ENCODE assay signal across 19 cellular contexts in the genomic region with DNA sequence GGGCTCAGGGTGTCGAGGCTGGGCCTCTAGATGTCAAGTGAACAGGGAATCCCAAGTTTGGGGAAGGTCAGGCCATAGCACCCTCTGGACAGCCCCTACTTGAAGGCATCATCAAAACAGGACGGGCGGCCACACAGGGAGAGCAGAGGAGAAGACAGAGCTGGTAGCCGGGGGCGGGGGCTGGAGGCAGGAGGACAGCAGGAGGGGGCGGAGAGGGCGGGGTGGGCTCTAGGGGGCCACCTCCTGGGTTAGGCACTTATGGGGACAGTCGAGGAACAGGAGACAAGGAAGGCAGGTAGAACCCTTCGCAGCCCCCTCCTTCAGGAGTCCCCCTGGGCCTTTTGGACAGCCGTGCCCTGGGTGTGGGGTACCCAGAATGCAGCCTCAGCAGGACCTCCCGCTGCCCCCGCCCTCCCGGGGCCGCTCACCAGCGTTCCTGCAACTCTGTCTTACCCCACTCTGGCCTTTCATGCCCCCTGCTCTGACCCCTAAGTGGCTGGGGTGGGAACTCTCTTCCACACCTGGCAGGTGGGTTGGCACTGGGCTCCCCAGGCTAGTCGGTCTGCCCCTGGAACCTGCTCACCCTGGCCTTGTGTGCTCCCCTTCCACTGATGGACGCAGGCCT. TPM values are rescaled to one million over a fixed set of nuclear protein-coding genes. Genes with fewer than 3 reads are reported as not detected.
DNase-seq lines count a peak whose midpoint lies in the region; ATAC-seq and TF ChIP-seq lines count a peak whose summit lies in the region.
"Had no signal": no experiment of that assay in that cellular context is flagged by ENCODE, and none has a peak within 500 bp of the region (broad histone marks: within the 10 kb centered on the region; RNA-seq: fewer than 3 reads in every experiment).

No MANE protein-coding gene starts in this region.

- no peak overlapping the region for H3K27ac ChIP-seq in right cardiac atrium (ENCODE audit: low read length)
- H3K27ac ChIP-seq in coronary artery = peak overlapping the region; percentile 63 to 91
- H3K27ac ChIP-seq in sigmoid colon = peak overlapping the region; percentile 65 to 82 (median 72)
- H3K27ac ChIP-seq: cardiac muscle cell had no signal

- H3K4me3 ChIP-seq in right cardiac atrium (ENCODE audit: low read length) = no peak overlapping the region
- no peak overlapping the region for H3K4me3 ChIP-seq in coronary artery
- H3K4me3 ChIP-seq in sigmoid colon = no peak overlapping the region
- H3K4me3 ChIP-seq: cardiac muscle cell, HAP-1 had no signal

- TF ChIP-seq POLR2A in sigmoid colon (IDR thresholded peaks at IDR 0.05) = no peak

- 80% methylated on average over 17 of the region's 17 CpGs for WGBS in right cardiac atrium
- 89 to 90% methylated on average over 17 of the region's 17 CpGs for WGBS in sigmoid colon, 2 donors

- peak in 2 of 3 donors; percentile 61 to 62 for DNase-seq in right cardiac atrium
- no peak for DNase-seq in left cardiac atrium
- peak; percentile 74 for DNase-seq in coronary artery (ENCODE audit: low spot score)
- DNase-seq in sigmoid colon = peak; percentile 60
- no peak for DNase-seq in NCI-H82 (lab: John Stamatoyannopoulos, UW)
- DNase-seq in kidney tubule cell (ENCODE audit: low spot score) = no peak
- DNase-seq: activated CD4-positive, CD25-positive, alpha-beta regulatory T cell; activated CD8-positive, alpha-beta memory T cell treated with anti-CD3 and anti-CD28 coated beads, Interleukin-2, amount 50 U/mL, for 48 hours; GF-D8; NCI-H2029; NCI-H69; retina had no signal

- TF ChIP-seq EP300 in sigmoid colon (IDR thresholded peaks at IDR 0.05) = no peak

- H3K27me3 ChIP-seq in right cardiac atrium (ENCODE audit: control insufficient read depth, insufficient read depth) (no peaks in the 10 kb centered on the region), sigmoid colon (no peaks in the 10 kb centered on the region)
- H3K27me3 ChIP-seq: cardiac muscle cell had no signal

- intact Hi-C loops in right cardiac atrium (cut with DNase I) (no loop called here), left cardiac atrium (cut with DNase I) (no loop called here), sigmoid colon (cut with DNase I) (no loop called here)

- H3K4me1 ChIP-seq in right cardiac atrium (ENCODE audit: control insufficient read depth, insufficient read depth, low read length) (peaks cover 18% of the 10 kb centered on the region), sigmoid colon (peaks cover 4 to 78% (median 55%) of the 10 kb centered on the region in 4 donors)

- TF ChIP-seq CTCF in coronary artery (IDR thresholded peaks at IDR 0.05) (no peak), sigmoid colon (IDR thresholded peaks at IDR 0.05) (no peak)

- no peaks in the 10 kb centered on the region for H3K9me3 ChIP-seq in right cardiac atrium (ENCODE audit: control insufficient read depth, low read length)
- H3K9me3 ChIP-seq in sigmoid colon = no peaks in the 10 kb centered on the region
- H3K9me3 ChIP-seq: HAP-1 had no signal

- no peak for ATAC-seq in right cardiac atrium
- ATAC-seq in left cardiac atrium = no peak
- no peak for ATAC-seq in GM21576 (IDR thresholded peaks at IDR 0.05; ENCODE audit: unreplicated experiment)
- ATAC-seq in GM18873 (IDR thresholded peaks at IDR 0.05; ENCODE audit: low FRiP score, unreplicated experiment) = no peak
- ATAC-seq: Panc1 had no signal

- no peaks in the 10 kb centered on the region for H3K36me3 ChIP-seq in sigmoid colon
- H3K36me3 ChIP-seq: cardiac muscle cell had no signal

RNA-seq across cellular contexts. Expression of gene SSBP4, which starts 5.8 kb away (rescaled TPM):
- total RNA-seq in right cardiac atrium (10 to 100 TPM; 32.7 to 40.0 (median 37.8) TPM), left cardiac atrium (10 to 100 TPM; 37.4 to 49.3 TPM), sigmoid colon (10 to 100 TPM; 52.4 to 71.4 (median 58.0) TPM)
- polyA plus RNA-seq in right cardiac atrium (36.2 TPM), sigmoid colon (10 to 100 TPM; 13.9 to 51.4 (median 32.4) TPM)

RNA-seq across cellular contexts. Expression of gene ISYNA1, which starts 12.9 kb away (rescaled TPM):
- total RNA-seq in right cardiac atrium = 10 to 100 TPM; 36.9 to 55.4 (median 45.3) TPM
- 50.7 TPM for polyA plus RNA-seq in right cardiac atrium
- total RNA-seq in left cardiac atrium = 10 to 100 TPM; 29.2 to 44.6 TPM
- total RNA-seq in sigmoid colon = 10 to 100 TPM in 3 of 4 donors, 1 to 10 TPM in 1; 9.1 to 12.8 (median 11.5) TPM
- 10 to 100 TPM in 1 of 3 donors, 1 to 10 TPM in 2; 3.7 to 18.7 (median 4.2) TPM for polyA plus RNA-seq in sigmoid colon

RNA-seq across cellular contexts. Expression of gene LRRC25, which starts 27.6 kb away (rescaled TPM):
- total RNA-seq in right cardiac atrium = 1 to 10 TPM; 3.1 to 4.3 (median 3.7) TPM
- polyA plus RNA-seq in right cardiac atrium = 1.5 TPM
- total RNA-seq in left cardiac atrium = 1 to 10 TPM; 4.9 to 8.7 TPM
- total RNA-seq in sigmoid colon = 10 to 100 TPM in 1 of 4 donors, 1 to 10 TPM in 3; 2.2 to 13.3 (median 9.0) TPM
- 10 to 100 TPM in 1 of 3 donors, 1 to 10 TPM in 2; 4.2 to 10.9 (median 6.0) TPM for polyA plus RNA-seq in sigmoid colon
- total RNA-seq: cardiac muscle cell, MCF 10A, neural crest cell had no signal
- polyA plus RNA-seq: cardiac muscle cell had no signal

RNA-seq across cellular contexts. Expression of gene GDF15, which starts 39.0 kb away (rescaled TPM):
- total RNA-seq in right cardiac atrium (under 1 TPM in 3 of 4 donors, not detected in 1; 0.50 to 0.60 (median 0.53) TPM), left cardiac atrium (1 to 10 TPM in 1 of 2 donors, under 1 TPM in 1; 0.50 to 1.5 TPM), sigmoid colon (1 to 10 TPM; 1.1 to 7.9 (median 3.9) TPM)
- polyA plus RNA-seq in right cardiac atrium (0.25 TPM), sigmoid colon (10 to 100 TPM in 2 of 3 donors, 1 to 10 TPM in 1; 7.2 to 79.7 (median 24.5) TPM)

Comparison
In these comparisons a context has a peak if more than half of its experiments do, and no peak if none do; other contexts are left out.
1. DNase-seq: peak in right cardiac atrium (2 of 3), coronary artery (single experiment) and sigmoid colon (single experiment); none in left cardiac atrium (single experiment), NCI-H82 (single experiment) and kidney tubule cell (single experiment).